Comparison of ENCODE assay signal across 10 cellular contexts in the genomic region with DNA sequence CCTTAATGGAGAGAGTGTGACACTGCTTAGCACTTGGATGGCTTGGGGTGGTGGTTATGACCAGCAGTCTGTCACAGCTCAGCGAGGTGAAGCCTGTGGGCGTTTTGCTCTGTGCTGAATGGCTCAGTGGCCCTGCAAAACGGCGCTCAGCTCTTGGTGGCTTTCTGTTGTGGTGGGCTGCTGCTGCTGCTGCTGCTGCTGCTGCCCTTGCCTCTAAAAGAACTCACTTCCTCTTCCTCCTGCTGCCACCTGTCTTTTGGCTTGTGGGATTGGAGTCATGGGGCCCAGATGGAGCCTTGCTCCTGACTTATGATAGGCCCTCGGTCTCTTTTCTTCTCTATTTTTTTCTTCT. TPM values are rescaled to one million over a fixed set of nuclear protein-coding genes. Genes with fewer than 3 reads are reported as not detected.
DNase-seq lines count a peak whose midpoint lies in the region; ATAC-seq lines count a peak whose summit lies in the region.
"Not testable (repeated sequence)": the region's sequence is repeated elsewhere in the genome, so short reads cannot be mapped to it uniquely, and the experiment has no call there.
"Had no signal": no experiment of that assay in that cellular context is flagged by ENCODE, and none has a peak within 500 bp of the region (broad histone marks: within the 10 kb centered on the region; RNA-seq: fewer than 3 reads in every experiment).

No MANE protein-coding gene starts in this region.

- peak; percentile 96 for ATAC-seq in GM18498 (IDR thresholded peaks at IDR 0.05; ENCODE audit: unreplicated experiment)
- peak; percentile 97 for ATAC-seq in GM19035 (IDR thresholded peaks at IDR 0.05; ENCODE audit: unreplicated experiment)
- peak; percentile 97 for ATAC-seq in GM21447 (IDR thresholded peaks at IDR 0.05; ENCODE audit: unreplicated experiment)
- ATAC-seq in HG02763 (IDR thresholded peaks at IDR 0.05; ENCODE audit: unreplicated experiment) = peak; percentile 98
- ATAC-seq in HG03103 (IDR thresholded peaks at IDR 0.05; ENCODE audit: low read depth, unreplicated experiment) = peak; percentile 99
- peak; percentile 98 for ATAC-seq in HG03565 (IDR thresholded peaks at IDR 0.05; ENCODE audit: unreplicated experiment)
- ATAC-seq in activated naive CD8-positive, alpha-beta T cell treated with anti-CD3 and anti-CD28 coated beads, Interleukin-2, amount 50 U/mL, for 24 hours = peak; percentile 99
- ATAC-seq in naive B cell (ENCODE audit: low read depth in 2 of 2) = peak; percentile 97 to 98

- H3K9me3 Mint-ChIP-seq in activated naive CD8-positive, alpha-beta T cell treated with anti-CD3 and anti-CD28 coated beads, Interleukin-2, amount 50 U/mL, for 24 hours; naive B cell: not testable (repeated sequence)

- not testable (repeated sequence) for DNase-seq in activated naive CD8-positive, alpha-beta T cell treated with anti-CD3 and anti-CD28 coated beads, Interleukin-2, amount 50 U/mL, for 24 hours; naive B cell

- not testable (repeated sequence) for H3K27me3 Mint-ChIP-seq in activated naive CD8-positive, alpha-beta T cell treated with anti-CD3 and anti-CD28 coated beads, Interleukin-2, amount 50 U/mL, for 24 hours; naive B cell

- H3K27ac Mint-ChIP-seq in activated naive CD8-positive, alpha-beta T cell treated with anti-CD3 and anti-CD28 coated beads, Interleukin-2, amount 50 U/mL, for 24 hours; naive B cell: not testable (repeated sequence)

- H3K4me1 Mint-ChIP-seq in activated naive CD8-positive, alpha-beta T cell treated with anti-CD3 and anti-CD28 coated beads, Interleukin-2, amount 50 U/mL, for 24 hours; naive B cell: not testable (repeated sequence)

- not testable (repeated sequence) for H3K4me3 Mint-ChIP-seq in activated naive CD8-positive, alpha-beta T cell treated with anti-CD3 and anti-CD28 coated beads, Interleukin-2, amount 50 U/mL, for 24 hours; naive B cell

- not testable (repeated sequence) for H3K36me3 Mint-ChIP-seq in activated naive CD8-positive, alpha-beta T cell treated with anti-CD3 and anti-CD28 coated beads, Interleukin-2, amount 50 U/mL, for 24 hours (ENCODE audit: low read depth); naive B cell

RNA-seq across cellular contexts. Expression of a gene that starts 47.4 kb away (rescaled TPM):
- polyA plus RNA-seq in naive B cell (ENCODE audit: low read depth in 6 of 6) = not detected
- polyA plus RNA-seq: CD8-positive, alpha-beta memory T cell; H1 had no signal
